ENCODE assay signal across 14 cellular contexts in the genomic region with DNA sequence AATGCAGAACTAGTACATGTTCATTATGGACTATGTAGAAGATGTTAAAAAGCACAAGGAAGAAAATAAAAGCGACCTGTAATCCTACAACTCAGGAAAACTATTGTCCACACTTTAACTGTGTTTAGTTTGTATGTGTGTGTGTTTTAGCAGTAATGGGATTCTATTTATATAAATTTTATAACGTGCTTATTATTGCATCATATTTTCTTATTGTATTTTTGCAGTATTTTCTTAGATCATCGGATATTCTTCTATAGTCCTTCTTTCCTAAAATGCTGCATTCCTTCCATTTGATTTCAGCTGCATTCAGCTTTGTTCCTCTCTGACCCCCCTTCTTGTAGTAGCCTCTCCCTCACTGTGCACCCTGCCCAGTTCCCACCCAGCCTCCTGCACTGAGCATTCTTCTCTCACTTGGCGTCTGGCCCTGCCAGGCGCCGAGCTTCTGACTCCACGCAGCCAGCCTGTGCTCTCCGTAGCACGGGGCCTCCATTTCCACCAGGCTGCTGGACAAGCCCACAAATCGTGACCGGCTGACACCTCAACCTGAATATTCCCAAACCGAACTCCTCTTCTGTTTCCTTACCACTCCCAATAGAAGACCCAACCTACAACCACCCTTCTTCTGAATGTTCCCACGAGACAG. TPM values are rescaled to one million over a fixed set of nuclear protein-coding genes. Genes with fewer than 3 reads are reported as not detected.
DNase-seq lines count a peak whose midpoint lies in the region; ATAC-seq and TF ChIP-seq lines count a peak whose summit lies in the region.
"Had no signal": no experiment of that assay in that cellular context is flagged by ENCODE, and none has a peak within 500 bp of the region (broad histone marks: within the 10 kb centered on the region; RNA-seq: fewer than 3 reads in every experiment).

No MANE protein-coding gene starts in this region.

- no peaks in the 10 kb centered on the region for H3K36me3 ChIP-seq in gastroesophageal sphincter
- H3K36me3 ChIP-seq in neural progenitor cell: peaks cover 1% of the 10 kb centered on the region
- H3K36me3 ChIP-seq: ovary had no signal

- WGBS in gastroesophageal sphincter (ENCODE audit: low coverage in 1 of 2), 2 donors: 45 to 64% methylated on average over 10 to 13 of the region's 13 CpGs

- H3K9ac ChIP-seq in neural progenitor cell: no peak overlapping the region

- peaks cover 11% of the 10 kb centered on the region for H3K4me1 Mint-ChIP-seq in neural progenitor cell

- ATAC-seq in gastroesophageal sphincter (peak; percentile 90), GM19397 (IDR thresholded peaks at IDR 0.05; ENCODE audit: unreplicated experiment) (no peak)

- peaks cover 23% of the 10 kb centered on the region for H3F3A ChIP-seq in neural progenitor cell (ENCODE audit: low read depth)

- TF ChIP-seq POLR2A in gastroesophageal sphincter (IDR thresholded peaks at IDR 0.05): no peak

- peaks cover 19% of the 10 kb centered on the region for H3K9me3 Mint-ChIP-seq in neural progenitor cell

- peaks cover 0 to 53% (median 11%) of the 10 kb centered on the region in 3 donors for H3K4me1 ChIP-seq in gastroesophageal sphincter
- peaks cover 22% of the 10 kb centered on the region for H3K4me1 ChIP-seq in neural progenitor cell

- no peak for TF ChIP-seq EP300 in gastroesophageal sphincter (IDR thresholded peaks at IDR 0.05)

- no peak overlapping the region for H3K27ac Mint-ChIP-seq in neural progenitor cell

- H3K4me3 ChIP-seq in AG10803 (ENCODE audit: low read length) (no peak overlapping the region), gastroesophageal sphincter (no peak overlapping the region), neural progenitor cell (no peak overlapping the region)
- H3K4me3 ChIP-seq: lung, ovary had no signal

- H3K79me2 ChIP-seq in neural progenitor cell (ENCODE audit: low read depth): peaks cover 10% of the 10 kb centered on the region

- H3K4me2 ChIP-seq in neural progenitor cell: peak overlapping the region; percentile 24

- no peaks in the 10 kb centered on the region for H4K20me1 ChIP-seq in neural progenitor cell (ENCODE audit: low read depth)

- DNase-seq in AG10803 (ENCODE audit: low read depth) (peak; percentile 29), amniotic epithelial cell (ENCODE audit: low read depth) (peak; percentile 17), neural progenitor cell (ENCODE audit: low spot score) (no peak), iPS-NIHi7 (ENCODE audit: extremely low spot score) (no peak), NCI-H146 treated with DMSO at 0.1 percent for 48 hours (lab: John Stamatoyannopoulos, UW; ENCODE audit: unreplicated experiment) (no peak), NCI-H2107 treated with DMSO at 0.1 percent for 48 hours (lab: John Stamatoyannopoulos, UW; ENCODE audit: unreplicated experiment) (no peak)
- DNase-seq: activated naive CD8-positive, alpha-beta T cell treated with anti-CD3 and anti-CD28 coated beads, Interleukin-2, amount 10 ng/mL, durations not matched to agents 7 days and 5 days; effector CD4-positive, alpha-beta T cell; NCI-H1048; ovary; stimulated activated CD4-positive, alpha-beta T cell treated with anti-CD3 and anti-CD28 coated beads, Interleukin-1b, Interleukin-23, amount 100 ng/mL, for 48 hours had no signal

- H3K36me3 Mint-ChIP-seq in neural progenitor cell: peaks cover 23% of the 10 kb centered on the region

- peak overlapping the region in 3 of 4 donors; percentile 55 to 61 (median 56) for H3K27ac ChIP-seq in gastroesophageal sphincter
- no peak overlapping the region for H3K27ac ChIP-seq in neural progenitor cell
- H3K27ac ChIP-seq: ovary had no signal

- peaks cover 2% of the 10 kb centered on the region for H3K27me3 Mint-ChIP-seq in neural progenitor cell (ENCODE audit: insufficient read depth, low read depth)
- H3K27me3 Mint-ChIP-seq: activated naive CD8-positive, alpha-beta T cell treated with anti-CD3 and anti-CD28 coated beads, Interleukin-2, amount 10 ng/mL, durations not matched to agents 7 days and 5 days had no signal

- no peak overlapping the region for H3K4me3 Mint-ChIP-seq in neural progenitor cell
- H3K4me3 Mint-ChIP-seq: activated naive CD8-positive, alpha-beta T cell treated with anti-CD3 and anti-CD28 coated beads, Interleukin-2, amount 10 ng/mL, durations not matched to agents 7 days and 5 days had no signal

- H3K9me3 ChIP-seq in gastroesophageal sphincter (peaks cover 0 to 9% (median 0%) of the 10 kb centered on the region in 3 donors), neural progenitor cell (ENCODE audit: low read depth) (peaks cover 7% of the 10 kb centered on the region)
- H3K9me3 ChIP-seq: ovary had no signal

- no peaks in the 10 kb centered on the region for H3K27me3 ChIP-seq in gastroesophageal sphincter
- no peaks in the 10 kb centered on the region for H3K27me3 ChIP-seq in neural progenitor cell
- H3K27me3 ChIP-seq: ovary had no signal

- H2AFZ ChIP-seq in neural progenitor cell (replicated peaks): no peak overlapping the region

- TF ChIP-seq CTCF in AG10803 (conservative IDR thresholded peaks at IDR 0.05; ENCODE audit: low read length) (no peak), gastroesophageal sphincter (IDR thresholded peaks at IDR 0.05) (no peak), neural progenitor cell (IDR thresholded peaks at IDR 0.05) (no peak)

RNA-seq across cellular contexts. Expression of a gene that starts 39.9 kb away (rescaled TPM):
- 10 to 100 TPM; 12.0 to 25.2 (median 15.9) TPM for total RNA-seq in gastroesophageal sphincter
- 16.1 and 18.4 TPM in 2 replicates for total RNA-seq in neural progenitor cell (ENCODE audit: low replicate concordance)

Comparison
In these comparisons a context has a peak if more than half of its experiments do, and no peak if none do; other contexts are left out.
1. DNase-seq: peak in AG10803 (single experiment) and amniotic epithelial cell (single experiment); none in neural progenitor cell (single experiment), iPS-NIHi7 (single experiment), NCI-H146 treated with DMSO at 0.1 percent for 48 hours (single experiment) and NCI-H2107 treated with DMSO at 0.1 percent for 48 hours (single experiment).